In the genomic region with DNA sequence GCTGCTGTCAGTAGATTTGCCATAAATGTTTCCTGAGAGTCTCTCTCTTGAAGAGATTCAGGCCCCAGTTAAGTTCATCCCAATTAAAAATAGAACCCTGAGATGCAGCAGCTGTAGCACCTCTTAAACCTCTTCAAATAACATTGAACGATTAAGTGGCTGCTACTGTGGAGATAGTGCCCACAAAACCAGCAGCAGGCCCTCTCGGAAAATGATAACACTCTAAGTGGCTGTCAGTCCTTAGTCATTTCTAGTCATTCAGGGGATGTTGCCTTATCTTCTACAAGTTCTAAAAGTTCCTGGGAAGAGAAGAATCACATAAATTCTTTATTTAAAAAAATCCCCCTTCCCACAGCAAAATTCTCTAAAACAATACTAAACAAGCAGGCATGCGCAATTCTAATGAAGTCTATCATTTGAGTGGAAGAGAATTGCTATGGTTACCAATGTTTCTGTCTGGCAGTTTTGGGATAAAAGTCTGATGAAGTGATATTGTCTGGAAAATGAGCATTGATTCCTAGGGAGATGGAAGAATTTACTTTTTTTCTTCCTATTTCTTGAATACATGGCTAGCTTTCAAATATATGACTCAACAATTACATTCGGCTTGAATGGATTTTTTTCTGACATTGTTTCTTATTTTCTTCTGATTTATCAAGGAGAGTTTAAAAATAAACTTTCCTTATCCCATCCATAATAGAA, we compare ENCODE assay signal across 1 cellular context.
TF ChIP-seq lines count a peak whose summit lies in the region.

No MANE protein-coding gene starts in this region.

TF ChIP-seq in K562, 482 proteins besides CTCF, POLR2A, EP300 and RAD21 (continued from another document and continues in another):
- TF ChIP-seq, protein P1, sequence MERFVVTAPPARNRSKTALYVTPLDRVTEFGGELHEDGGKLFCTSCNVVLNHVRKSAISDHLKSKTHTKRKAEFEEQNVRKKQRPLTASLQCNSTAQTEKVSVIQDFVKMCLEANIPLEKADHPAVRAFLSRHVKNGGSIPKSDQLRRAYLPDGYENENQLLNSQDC (CRISPR knock-in tag; IDR thresholded peaks at IDR 0.05) = no peak
- TF ChIP-seq NFE2L1 (tag; IDR thresholded peaks at IDR 0.05; ENCODE audit: borderline replicate concordance, low read depth) = no peak
- TF ChIP-seq, protein P2, sequence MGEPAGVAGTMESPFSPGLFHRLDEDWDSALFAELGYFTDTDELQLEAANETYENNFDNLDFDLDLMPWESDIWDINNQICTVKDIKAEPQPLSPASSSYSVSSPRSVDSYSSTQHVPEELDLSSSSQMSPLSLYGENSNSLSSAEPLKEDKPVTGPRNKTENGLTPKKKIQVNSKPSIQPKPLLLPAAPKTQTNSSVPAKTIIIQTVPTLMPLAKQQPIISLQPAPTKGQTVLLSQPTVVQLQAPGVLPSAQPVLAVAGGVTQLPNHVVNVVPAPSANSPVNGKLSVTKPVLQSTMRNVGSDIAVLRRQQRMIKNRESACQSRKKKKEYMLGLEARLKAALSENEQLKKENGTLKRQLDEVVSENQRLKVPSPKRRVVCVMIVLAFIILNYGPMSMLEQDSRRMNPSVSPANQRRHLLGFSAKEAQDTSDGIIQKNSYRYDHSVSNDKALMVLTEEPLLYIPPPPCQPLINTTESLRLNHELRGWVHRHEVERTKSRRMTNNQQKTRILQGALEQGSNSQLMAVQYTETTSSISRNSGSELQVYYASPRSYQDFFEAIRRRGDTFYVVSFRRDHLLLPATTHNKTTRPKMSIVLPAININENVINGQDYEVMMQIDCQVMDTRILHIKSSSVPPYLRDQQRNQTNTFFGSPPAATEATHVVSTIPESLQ (CRISPR knock-in tag; IDR thresholded peaks at IDR 0.05) = no peak
- TF ChIP-seq NFATC3 (IDR thresholded peaks at IDR 0.05) = no peak
- TF ChIP-seq, protein P3, sequence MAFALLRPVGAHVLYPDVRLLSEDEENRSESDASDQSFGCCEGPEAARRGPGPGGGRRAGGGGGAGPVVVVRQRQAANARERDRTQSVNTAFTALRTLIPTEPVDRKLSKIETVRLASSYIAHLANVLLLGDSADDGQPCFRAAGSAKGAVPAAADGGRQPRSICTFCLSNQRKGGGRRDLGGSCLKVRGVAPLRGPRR (CRISPR knock-in tag; IDR thresholded peaks at IDR 0.05) = no peak
- TF ChIP-seq ARID1B (IDR thresholded peaks at IDR 0.05) = peak; percentile 95
- TF ChIP-seq CCAR2 (IDR thresholded peaks at IDR 0.05; ENCODE audit: low read depth, low read length) = no peak
- TF ChIP-seq, protein P4, sequence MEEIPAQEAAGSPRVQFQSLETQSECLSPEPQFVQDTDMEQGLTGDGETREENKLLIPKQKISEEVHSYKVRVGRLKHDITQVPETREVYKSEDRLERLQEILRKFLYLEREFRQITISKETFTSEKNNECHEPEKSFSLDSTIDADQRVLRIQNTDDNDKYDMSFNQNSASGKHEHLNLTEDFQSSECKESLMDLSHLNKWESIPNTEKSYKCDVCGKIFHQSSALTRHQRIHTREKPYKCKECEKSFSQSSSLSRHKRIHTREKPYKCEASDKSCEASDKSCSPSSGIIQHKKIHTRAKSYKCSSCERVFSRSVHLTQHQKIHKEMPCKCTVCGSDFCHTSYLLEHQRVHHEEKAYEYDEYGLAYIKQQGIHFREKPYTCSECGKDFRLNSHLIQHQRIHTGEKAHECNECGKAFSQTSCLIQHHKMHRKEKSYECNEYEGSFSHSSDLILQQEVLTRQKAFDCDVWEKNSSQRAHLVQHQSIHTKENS (CRISPR knock-in tag; IDR thresholded peaks at IDR 0.05) = no peak
- TF ChIP-seq TEAD4 (IDR thresholded peaks at IDR 0.05; ENCODE audit: low read length) = peak; percentile 98
- TF ChIP-seq TEAD4 (CRISPR knock-in tag; IDR thresholded peaks at IDR 0.05; ENCODE audit: borderline replicate concordance) = no peak
- peak; percentile 96 for TF ChIP-seq CBFA2T3 (IDR thresholded peaks at IDR 0.05)
- peak; percentile 61 for TF ChIP-seq CREM (IDR thresholded peaks at IDR 0.05; ENCODE audit: low read depth)
- TF ChIP-seq ZNF644 (tag; IDR thresholded peaks at IDR 0.05; ENCODE audit: low read depth) = no peak
- peak; percentile 80; the same call in 1 of the 2 replicates for TF ChIP-seq HDAC2 (IDR thresholded peaks at IDR 0.05)
- TF ChIP-seq, protein P5, sequence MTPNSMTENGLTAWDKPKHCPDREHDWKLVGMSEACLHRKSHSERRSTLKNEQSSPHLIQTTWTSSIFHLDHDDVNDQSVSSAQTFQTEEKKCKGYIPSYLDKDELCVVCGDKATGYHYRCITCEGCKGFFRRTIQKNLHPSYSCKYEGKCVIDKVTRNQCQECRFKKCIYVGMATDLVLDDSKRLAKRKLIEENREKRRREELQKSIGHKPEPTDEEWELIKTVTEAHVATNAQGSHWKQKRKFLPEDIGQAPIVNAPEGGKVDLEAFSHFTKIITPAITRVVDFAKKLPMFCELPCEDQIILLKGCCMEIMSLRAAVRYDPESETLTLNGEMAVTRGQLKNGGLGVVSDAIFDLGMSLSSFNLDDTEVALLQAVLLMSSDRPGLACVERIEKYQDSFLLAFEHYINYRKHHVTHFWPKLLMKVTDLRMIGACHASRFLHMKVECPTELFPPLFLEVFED (CRISPR knock-in tag; conservative IDR thresholded peaks at IDR 0.05) = no peak
- TF ChIP-seq, protein P6, sequence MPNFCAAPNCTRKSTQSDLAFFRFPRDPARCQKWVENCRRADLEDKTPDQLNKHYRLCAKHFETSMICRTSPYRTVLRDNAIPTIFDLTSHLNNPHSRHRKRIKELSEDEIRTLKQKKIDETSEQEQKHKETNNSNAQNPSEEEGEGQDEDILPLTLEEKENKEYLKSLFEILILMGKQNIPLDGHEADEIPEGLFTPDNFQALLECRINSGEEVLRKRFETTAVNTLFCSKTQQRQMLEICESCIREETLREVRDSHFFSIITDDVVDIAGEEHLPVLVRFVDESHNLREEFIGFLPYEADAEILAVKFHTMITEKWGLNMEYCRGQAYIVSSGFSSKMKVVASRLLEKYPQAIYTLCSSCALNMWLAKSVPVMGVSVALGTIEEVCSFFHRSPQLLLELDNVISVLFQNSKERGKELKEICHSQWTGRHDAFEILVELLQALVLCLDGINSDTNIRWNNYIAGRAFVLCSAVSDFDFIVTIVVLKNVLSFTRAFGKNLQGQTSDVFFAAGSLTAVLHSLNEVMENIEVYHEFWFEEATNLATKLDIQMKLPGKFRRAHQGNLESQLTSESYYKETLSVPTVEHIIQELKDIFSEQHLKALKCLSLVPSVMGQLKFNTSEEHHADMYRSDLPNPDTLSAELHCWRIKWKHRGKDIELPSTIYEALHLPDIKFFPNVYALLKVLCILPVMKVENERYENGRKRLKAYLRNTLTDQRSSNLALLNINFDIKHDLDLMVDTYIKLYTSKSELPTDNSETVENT (CRISPR knock-in tag; IDR thresholded peaks at IDR 0.05) = no peak
- TF ChIP-seq ZNF699 (CRISPR knock-in tag; IDR thresholded peaks at IDR 0.05; ENCODE audit: insufficient replicate concordance) = no peak
- no peak for TF ChIP-seq TRIM28 (IDR thresholded peaks at IDR 0.05)
- TF ChIP-seq YBX1 (IDR thresholded peaks at IDR 0.05) = no peak
- TF ChIP-seq, protein P7, sequence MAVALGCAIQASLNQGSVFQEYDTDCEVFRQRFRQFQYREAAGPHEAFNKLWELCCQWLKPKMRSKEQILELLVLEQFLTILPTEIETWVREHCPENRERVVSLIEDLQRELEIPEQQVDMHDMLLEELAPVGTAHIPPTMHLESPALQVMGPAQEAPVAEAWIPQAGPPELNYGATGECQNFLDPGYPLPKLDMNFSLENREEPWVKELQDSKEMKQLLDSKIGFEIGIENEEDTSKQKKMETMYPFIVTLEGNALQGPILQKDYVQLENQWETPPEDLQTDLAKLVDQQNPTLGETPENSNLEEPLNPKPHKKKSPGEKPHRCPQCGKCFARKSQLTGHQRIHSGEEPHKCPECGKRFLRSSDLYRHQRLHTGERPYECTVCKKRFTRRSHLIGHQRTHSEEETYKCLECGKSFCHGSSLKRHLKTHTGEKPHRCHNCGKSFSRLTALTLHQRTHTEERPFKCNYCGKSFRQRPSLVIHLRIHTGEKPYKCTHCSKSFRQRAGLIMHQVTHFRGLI (CRISPR knock-in tag; IDR thresholded peaks at IDR 0.05) = no peak
- TF ChIP-seq, protein P8, sequence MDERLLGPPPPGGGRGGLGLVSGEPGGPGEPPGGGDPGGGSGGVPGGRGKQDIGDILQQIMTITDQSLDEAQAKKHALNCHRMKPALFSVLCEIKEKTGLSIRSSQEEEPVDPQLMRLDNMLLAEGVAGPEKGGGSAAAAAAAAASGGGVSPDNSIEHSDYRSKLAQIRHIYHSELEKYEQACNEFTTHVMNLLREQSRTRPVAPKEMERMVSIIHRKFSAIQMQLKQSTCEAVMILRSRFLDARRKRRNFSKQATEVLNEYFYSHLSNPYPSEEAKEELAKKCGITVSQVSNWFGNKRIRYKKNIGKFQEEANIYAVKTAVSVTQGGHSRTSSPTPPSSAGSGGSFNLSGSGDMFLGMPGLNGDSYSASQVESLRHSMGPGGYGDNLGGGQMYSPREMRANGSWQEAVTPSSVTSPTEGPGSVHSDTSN (CRISPR knock-in tag; IDR thresholded peaks at IDR 0.05; ENCODE audit: low read depth) = no peak
- TF ChIP-seq, protein P8 (tag; conservative IDR thresholded peaks at IDR 0.05; ENCODE audit: low read depth) = peak; percentile 61
- no peak for TF ChIP-seq MCM3 (IDR thresholded peaks at IDR 0.05)
- TF ChIP-seq, protein P9, sequence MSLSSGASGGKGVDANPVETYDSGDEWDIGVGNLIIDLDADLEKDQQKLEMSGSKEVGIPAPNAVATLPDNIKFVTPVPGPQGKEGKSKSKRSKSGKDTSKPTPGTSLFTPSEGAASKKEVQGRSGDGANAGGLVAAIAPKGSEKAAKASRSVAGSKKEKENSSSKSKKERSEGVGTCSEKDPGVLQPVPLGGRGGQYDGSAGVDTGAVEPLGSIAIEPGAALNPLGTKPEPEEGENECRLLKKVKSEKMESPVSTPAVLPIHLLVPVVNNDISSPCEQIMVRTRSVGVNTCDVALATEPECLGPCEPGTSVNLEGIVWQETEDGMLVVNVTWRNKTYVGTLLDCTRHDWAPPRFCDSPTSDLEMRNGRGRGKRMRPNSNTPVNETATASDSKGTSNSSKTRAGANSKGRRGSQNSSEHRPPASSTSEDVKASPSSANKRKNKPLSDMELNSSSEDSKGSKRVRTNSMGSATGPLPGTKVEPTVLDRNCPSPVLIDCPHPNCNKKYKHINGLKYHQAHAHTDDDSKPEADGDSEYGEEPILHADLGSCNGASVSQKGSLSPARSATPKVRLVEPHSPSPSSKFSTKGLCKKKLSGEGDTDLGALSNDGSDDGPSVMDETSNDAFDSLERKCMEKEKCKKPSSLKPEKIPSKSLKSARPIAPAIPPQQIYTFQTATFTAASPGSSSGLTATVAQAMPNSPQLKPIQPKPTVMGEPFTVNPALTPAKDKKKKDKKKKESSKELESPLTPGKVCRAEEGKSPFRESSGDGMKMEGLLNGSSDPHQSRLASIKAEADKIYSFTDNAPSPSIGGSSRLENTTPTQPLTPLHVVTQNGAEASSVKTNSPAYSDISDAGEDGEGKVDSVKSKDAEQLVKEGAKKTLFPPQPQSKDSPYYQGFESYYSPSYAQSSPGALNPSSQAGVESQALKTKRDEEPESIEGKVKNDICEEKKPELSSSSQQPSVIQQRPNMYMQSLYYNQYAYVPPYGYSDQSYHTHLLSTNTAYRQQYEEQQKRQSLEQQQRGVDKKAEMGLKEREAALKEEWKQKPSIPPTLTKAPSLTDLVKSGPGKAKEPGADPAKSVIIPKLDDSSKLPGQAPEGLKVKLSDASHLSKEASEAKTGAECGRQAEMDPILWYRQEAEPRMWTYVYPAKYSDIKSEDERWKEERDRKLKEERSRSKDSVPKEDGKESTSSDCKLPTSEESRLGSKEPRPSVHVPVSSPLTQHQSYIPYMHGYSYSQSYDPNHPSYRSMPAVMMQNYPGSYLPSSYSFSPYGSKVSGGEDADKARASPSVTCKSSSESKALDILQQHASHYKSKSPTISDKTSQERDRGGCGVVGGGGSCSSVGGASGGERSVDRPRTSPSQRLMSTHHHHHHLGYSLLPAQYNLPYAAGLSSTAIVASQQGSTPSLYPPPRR (CRISPR knock-in tag; IDR thresholded peaks at IDR 0.05; ENCODE audit: borderline replicate concordance) = no peak
- no peak for TF ChIP-seq SIRT6 (IDR thresholded peaks at IDR 0.05; ENCODE audit: low read depth, low read length)
- TF ChIP-seq ZZZ3 (IDR thresholded peaks at IDR 0.05) = no peak
- TF ChIP-seq DNMT1 (IDR thresholded peaks at IDR 0.05) = no peak
- TF ChIP-seq MECOM (CRISPR knock-in tag; IDR thresholded peaks at IDR 0.05) = 0 out of 2 replicates have a peak, but pooled peaks have one; percentile 25
- TF ChIP-seq, protein P10, sequence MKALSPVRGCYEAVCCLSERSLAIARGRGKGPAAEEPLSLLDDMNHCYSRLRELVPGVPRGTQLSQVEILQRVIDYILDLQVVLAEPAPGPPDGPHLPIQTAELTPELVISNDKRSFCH (CRISPR knock-in tag; IDR thresholded peaks at IDR 0.05) = no peak
- TF ChIP-seq, protein P10 (tag; IDR thresholded peaks at IDR 0.05) = peak; percentile 55; the same call in 1 of the 2 replicates
- no peak for TF ChIP-seq ZNF57 (CRISPR knock-in tag; IDR thresholded peaks at IDR 0.05)
- no peak for TF ChIP-seq PHB (CRISPR knock-in tag; IDR thresholded peaks at IDR 0.05)
- TF ChIP-seq, protein P11, sequence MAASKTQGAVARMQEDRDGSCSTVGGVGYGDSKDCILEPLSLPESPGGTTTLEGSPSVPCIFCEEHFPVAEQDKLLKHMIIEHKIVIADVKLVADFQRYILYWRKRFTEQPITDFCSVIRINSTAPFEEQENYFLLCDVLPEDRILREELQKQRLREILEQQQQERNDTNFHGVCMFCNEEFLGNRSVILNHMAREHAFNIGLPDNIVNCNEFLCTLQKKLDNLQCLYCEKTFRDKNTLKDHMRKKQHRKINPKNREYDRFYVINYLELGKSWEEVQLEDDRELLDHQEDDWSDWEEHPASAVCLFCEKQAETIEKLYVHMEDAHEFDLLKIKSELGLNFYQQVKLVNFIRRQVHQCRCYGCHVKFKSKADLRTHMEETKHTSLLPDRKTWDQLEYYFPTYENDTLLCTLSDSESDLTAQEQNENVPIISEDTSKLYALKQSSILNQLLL (CRISPR knock-in tag; IDR thresholded peaks at IDR 0.05; ENCODE audit: borderline replicate concordance) = no peak
- no peak for TF ChIP-seq RFX7 (CRISPR knock-in tag; IDR thresholded peaks at IDR 0.05)
- TF ChIP-seq MCM7 (IDR thresholded peaks at IDR 0.05) = no peak
- TF ChIP-seq ZNF583 (CRISPR knock-in tag; IDR thresholded peaks at IDR 0.05) = no peak
- TF ChIP-seq MEF2D (tag; conservative IDR thresholded peaks at IDR 0.05; ENCODE audit: low read depth) = peak; percentile 85
- no peak; the same call in 1 of the 2 replicates for TF ChIP-seq HEY1 (CRISPR knock-in tag; IDR thresholded peaks at IDR 0.05; ENCODE audit: borderline replicate concordance)
- TF ChIP-seq, protein P12, sequence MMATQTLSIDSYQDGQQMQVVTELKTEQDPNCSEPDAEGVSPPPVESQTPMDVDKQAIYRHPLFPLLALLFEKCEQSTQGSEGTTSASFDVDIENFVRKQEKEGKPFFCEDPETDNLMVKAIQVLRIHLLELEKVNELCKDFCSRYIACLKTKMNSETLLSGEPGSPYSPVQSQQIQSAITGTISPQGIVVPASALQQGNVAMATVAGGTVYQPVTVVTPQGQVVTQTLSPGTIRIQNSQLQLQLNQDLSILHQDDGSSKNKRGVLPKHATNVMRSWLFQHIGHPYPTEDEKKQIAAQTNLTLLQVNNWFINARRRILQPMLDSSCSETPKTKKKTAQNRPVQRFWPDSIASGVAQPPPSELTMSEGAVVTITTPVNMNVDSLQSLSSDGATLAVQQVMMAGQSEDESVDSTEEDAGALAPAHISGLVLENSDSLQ (IDR thresholded peaks at IDR 0.05) = peak; percentile 83
